Comparison of ENCODE assay signal across 24 cellular contexts in the genomic region with DNA sequence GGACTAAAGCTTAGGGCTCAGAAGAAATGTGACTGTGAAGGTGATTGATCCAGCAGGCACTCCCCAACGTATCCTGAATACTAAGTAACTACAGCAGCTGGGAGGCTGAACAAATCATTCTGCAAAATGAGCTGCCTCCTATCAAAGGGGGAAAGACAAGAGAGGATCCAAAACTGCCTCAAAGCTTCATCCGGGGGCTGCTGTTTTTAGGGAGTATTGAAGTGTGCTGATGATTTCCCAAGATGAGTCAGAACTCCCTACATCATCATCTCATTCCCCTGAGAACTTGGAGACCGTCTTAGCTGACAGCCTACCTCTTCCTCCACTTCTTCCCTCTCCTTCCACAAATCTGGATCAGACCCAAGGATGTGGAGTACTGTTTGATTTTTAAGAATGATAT.
"Had no signal": no experiment of that assay in that cellular context is flagged by ENCODE, and none has a peak within 500 bp of the region (broad histone marks: within the 10 kb centered on the region; RNA-seq: fewer than 3 reads in every experiment).

No MANE protein-coding gene starts in this region.

- H3K27ac Mint-ChIP-seq: natural killer cell treated with Interleukin-12 subunit alpha and Interleukin-12 subunit beta and Interleukin-15 and Interleukin-18, amount 100 ng/mL, for 72 hours; stimulated activated naive B cell treated with anti-CD40 and anti-IgM and Interleukin-4, amounts not matched to agents 10 μg/mL and 1 μg/mL and 100 μg/mL, for 72 hours had no signal

- H3K4me1 Mint-ChIP-seq: stimulated activated naive B cell treated with anti-CD40 and anti-IgM and Interleukin-4, amounts not matched to agents 10 μg/mL and 1 μg/mL and 100 μg/mL, for 72 hours; stimulated activated naive CD8-positive, alpha-beta T cell treated with anti-CD3 and anti-CD28 coated beads, Interleukin-15, amount 100 ng/mL, for 72 hours had no signal

- DNase-seq: cortex of kidney; dorsolateral prefrontal cortex; effector CD8-positive, alpha-beta T cell; foreskin keratinocyte; kidney; left cardiac atrium; left ventricle myocardium inferior; lower lobe of right lung; mesenchymal stem cell; midbrain; psoas muscle; spleen; stimulated activated CD4-positive, alpha-beta T cell treated with anti-CD3 and anti-CD28 coated beads, Interleukin-15, amount 100 ng/mL, for 24 hours; stimulated activated CD4-positive, alpha-beta T cell treated with anti-CD3 and anti-CD28 coated beads, Interleukin-1b, Interleukin-23, amount 100 ng/mL, for 48 hours; stimulated activated CD4-positive, alpha-beta T cell treated with anti-CD3 and anti-CD28 coated beads, Interleukin-4, amount 100 ng/mL, for 4 hours; stimulated activated naive B cell treated with anti-CD40 and anti-IgM and Interleukin-4, amounts not matched to agents 10 μg/mL and 1 μg/mL and 100 μg/mL, for 72 hours; stimulated activated naive CD8-positive, alpha-beta T cell treated with anti-CD3 and anti-CD28 coated beads, Interleukin-15, amount 100 ng/mL, for 72 hours; transverse colon had no signal

- FAIRE-seq: endometrium, kidney had no signal

- H3K4me3 Mint-ChIP-seq: natural killer cell treated with Interleukin-12 subunit alpha and Interleukin-12 subunit beta and Interleukin-15 and Interleukin-18, amount 100 ng/mL, for 72 hours; stimulated activated naive B cell treated with anti-CD40 and anti-IgM and Interleukin-4, amounts not matched to agents 10 μg/mL and 1 μg/mL and 100 μg/mL, for 72 hours; stimulated activated naive CD8-positive, alpha-beta T cell treated with anti-CD3 and anti-CD28 coated beads, Interleukin-15, amount 100 ng/mL, for 72 hours had no signal

- ATAC-seq: esophagus mucosa; foreskin keratinocyte; lower lobe of right lung; natural killer cell treated with Interleukin-12 subunit alpha and Interleukin-12 subunit beta and Interleukin-15 and Interleukin-18, amount 100 ng/mL, for 72 hours; psoas muscle; sciatic nerve; stimulated activated naive B cell treated with anti-CD40 and anti-IgM and Interleukin-4, amounts not matched to agents 10 μg/mL and 1 μg/mL and 100 μg/mL, for 72 hours; stimulated activated naive CD8-positive, alpha-beta T cell treated with anti-CD3 and anti-CD28 coated beads, Interleukin-15, amount 100 ng/mL, for 72 hours had no signal

- H3K27me3 Mint-ChIP-seq: stimulated activated naive B cell treated with anti-CD40 and anti-IgM and Interleukin-4, amounts not matched to agents 10 μg/mL and 1 μg/mL and 100 μg/mL, for 72 hours had no signal

- H3K4me3 ChIP-seq: dorsolateral prefrontal cortex, hepatocyte, left ventricle myocardium inferior, lower lobe of right lung, psoas muscle, spleen, thoracic aorta, transverse colon had no signal

- H3K9me3 Mint-ChIP-seq: natural killer cell treated with Interleukin-12 subunit alpha and Interleukin-12 subunit beta and Interleukin-15 and Interleukin-18, amount 100 ng/mL, for 72 hours; stimulated activated naive CD8-positive, alpha-beta T cell treated with anti-CD3 and anti-CD28 coated beads, Interleukin-15, amount 100 ng/mL, for 72 hours had no signal

- H3K36me3 Mint-ChIP-seq: natural killer cell treated with Interleukin-12 subunit alpha and Interleukin-12 subunit beta and Interleukin-15 and Interleukin-18, amount 100 ng/mL, for 72 hours; stimulated activated naive B cell treated with anti-CD40 and anti-IgM and Interleukin-4, amounts not matched to agents 10 μg/mL and 1 μg/mL and 100 μg/mL, for 72 hours had no signal
